23 cellular contexts compared by ENCODE assay signal in the genomic region with DNA sequence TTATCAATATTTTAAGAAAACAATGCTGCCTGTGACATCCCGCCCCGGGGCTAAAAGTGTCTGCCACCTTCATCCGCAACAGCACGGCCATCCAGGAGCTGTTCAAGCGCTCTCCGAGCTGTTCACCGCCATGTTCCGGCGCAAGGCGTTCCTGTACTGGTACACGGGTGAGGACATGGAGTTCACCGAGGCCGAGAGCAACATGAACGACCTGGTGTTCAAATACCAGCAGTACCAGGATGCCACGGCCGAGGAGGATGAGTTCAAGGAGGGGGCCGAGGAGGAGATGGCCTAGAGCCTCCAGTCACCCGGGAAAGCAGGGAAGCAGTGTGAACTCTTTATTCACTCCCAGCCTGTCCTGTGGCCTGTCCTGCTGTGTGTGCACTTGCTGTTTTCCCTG.
"Had no signal": no experiment of that assay in that cellular context is flagged by ENCODE, and none has a peak within 500 bp of the region (broad histone marks: within the 10 kb centered on the region; RNA-seq: fewer than 3 reads in every experiment).

No MANE protein-coding gene starts in this region.

- H3K27ac ChIP-seq: neural progenitor cell, ovary, parathyroid adenoma, psoas muscle, right lobe of liver, sigmoid colon, stomach, thoracic aorta, tibial artery, transverse colon, upper lobe of right lung, uterus had no signal

- H3K4me1 ChIP-seq: neural progenitor cell, parathyroid adenoma, psoas muscle, right lobe of liver, sigmoid colon, stomach, tibial artery, transverse colon, upper lobe of right lung, uterus had no signal

- H3K4me2 ChIP-seq: neural progenitor cell had no signal

- H3K9me3 ChIP-seq: ovary, psoas muscle, right lobe of liver, sigmoid colon, stomach, thoracic aorta, tibial artery, transverse colon, upper lobe of right lung, uterus had no signal

- H3K4me3 ChIP-seq: neural progenitor cell, ovary, psoas muscle, right lobe of liver, sigmoid colon, stomach, thoracic aorta, tibial artery, transverse colon, upper lobe of right lung, uterus had no signal

- H3K27me3 ChIP-seq: neural progenitor cell, ovary, right lobe of liver, sigmoid colon, stomach, tibial artery, transverse colon, upper lobe of right lung, uterus had no signal

- H3K9ac ChIP-seq: neural progenitor cell, parathyroid adenoma had no signal

- H3K36me3 ChIP-seq: neural progenitor cell, ovary, right lobe of liver, sigmoid colon, stomach, thoracic aorta, tibial artery, transverse colon, upper lobe of right lung, uterus had no signal

- FAIRE-seq: small intestine had no signal

- ATAC-seq: natural killer cell; psoas muscle; right cardiac atrium; right lobe of liver; stimulated activated effector memory CD8-positive, alpha-beta T cell treated with anti-CD3 and anti-CD28 coated beads, Interleukin-12 subunit alpha, Interleukin-12 subunit beta, amount 100 ng/mL, for 72 hours; stimulated activated naive B cell treated with anti-CD40 and anti-IgM and Interleukin-4, amounts not matched to agents 10 μg/mL and 1 μg/mL and 100 μg/mL, for 72 hours; upper lobe of right lung had no signal

- H2AFZ ChIP-seq: neural progenitor cell, parathyroid adenoma had no signal

- DNase-seq: natural killer cell; occipital lobe; ovary; psoas muscle; right cardiac atrium; right lobe of liver; sigmoid colon; small intestine; stimulated activated CD4-positive, alpha-beta T cell treated with anti-CD3 and anti-CD28 coated beads, Interleukin-15, amount 100 ng/mL, for 24 hours; stimulated activated CD4-positive, alpha-beta T cell treated with anti-CD3 and anti-CD28 coated beads, Interleukin-2, amount 100 ng/mL, for 24 hours; stimulated activated CD4-positive, alpha-beta T cell treated with anti-CD3 and anti-CD28 coated beads, Interleukin-2, amount 100 ng/mL, for 48 hours; stimulated activated CD4-positive, alpha-beta T cell treated with anti-CD3 and anti-CD28 coated beads, Interleukin-4, amount 100 ng/mL, for 24 hours; stimulated activated naive B cell treated with anti-CD40 and anti-IgM and Interleukin-4, amounts not matched to agents 10 μg/mL and 1 μg/mL and 100 μg/mL, for 72 hours; stimulated activated naive CD4-positive, alpha-beta T cell treated with Interleukin-2 at 50 U/mL for 16 hours; stomach; tibial artery; transverse colon; upper lobe of right lung; uterus had no signal

- H3K79me2 ChIP-seq: parathyroid adenoma had no signal
